12 cellular contexts compared by ENCODE assay signal in the genomic region with DNA sequence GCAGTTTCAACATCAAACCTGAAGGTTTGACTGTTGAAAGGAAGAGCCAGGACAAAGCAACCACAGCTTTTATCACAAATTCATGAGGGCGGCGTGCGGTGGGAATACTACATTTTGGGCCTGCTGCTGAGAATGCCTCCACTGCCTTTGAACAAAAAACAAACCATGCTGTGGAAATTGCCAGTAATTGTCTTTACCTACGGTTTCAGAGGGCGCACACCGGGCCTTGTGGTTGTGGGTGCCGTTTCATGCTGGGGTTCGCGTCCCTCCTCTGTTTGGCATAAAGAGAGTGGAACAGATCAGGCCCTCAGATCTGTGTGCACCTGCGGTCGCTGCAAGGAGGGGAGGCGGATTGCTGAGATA. TPM values are rescaled to one million over a fixed set of nuclear protein-coding genes. Genes with fewer than 3 reads are reported as not detected.
DNase-seq lines count a peak whose midpoint lies in the region; ATAC-seq and TF ChIP-seq lines count a peak whose summit lies in the region.
"Had no signal": no experiment of that assay in that cellular context is flagged by ENCODE, and none has a peak within 500 bp of the region (broad histone marks: within the 10 kb centered on the region; RNA-seq: fewer than 3 reads in every experiment).

No MANE protein-coding gene starts in this region.

- POLR2A ChIA-PET in CD8-positive, alpha-beta T cell (lab: Charles Lee) = interaction anchor here (1.2 to 2.2 kb wide), 4 partner anchors 9 to 47 kb away, joined by 7 to 15 read pairs (median 8); no protein-coding TSS in a partner anchor
- POLR2A ChIA-PET in activated CD4-positive, alpha-beta memory T cell treated with anti-CD3 and anti-CD28 coated beads for 36 hours (lab: Charles Lee) = interaction anchor here (0.7 to 1.3 kb wide), 5 partner anchors 13 to 45 kb away, joined by 3 to 8 read pairs (median 6); no protein-coding TSS in a partner anchor

- ATAC-seq in CD8-positive, alpha-beta T cell = peak; percentile 68
- ATAC-seq in HG03469 (IDR thresholded peaks at IDR 0.05; ENCODE audit: unreplicated experiment) = no peak
- ATAC-seq in GM21723 (IDR thresholded peaks at IDR 0.05; ENCODE audit: unreplicated experiment) = no peak

- DNase-seq in CD8-positive, alpha-beta T cell = peak; percentile 51 to 87 (median 78)
- DNase-seq in activated CD4-positive, alpha-beta memory T cell treated with anti-CD3 and anti-CD28 coated beads for 36 hours = peak; percentile 88
- DNase-seq in stimulated activated CD4-positive, alpha-beta T cell treated with anti-CD3 and anti-CD28 coated beads, Interleukin-4, amount 100 ng/mL, for 1 hour = peak; percentile 73
- DNase-seq in ACHN = no peak
- DNase-seq in NK-92 (lab: John Stamatoyannopoulos, UW; ENCODE audit: unreplicated experiment) = no peak
- DNase-seq: Right ventricle myocardium superior, substantia nigra had no signal

- H3K4me3 ChIP-seq in CD8-positive, alpha-beta T cell (ENCODE audit: low read depth, low read length) = peak overlapping the region; percentile 5
- H3K4me3 ChIP-seq: ascending aorta, esophagus muscularis mucosa had no signal

- H3K4me3 Mint-ChIP-seq in CD8-positive, alpha-beta T cell = peak overlapping the region; percentile 64
- H3K4me3 Mint-ChIP-seq in activated CD4-positive, alpha-beta memory T cell treated with anti-CD3 and anti-CD28 coated beads for 36 hours = peak overlapping the region; percentile 10
- peak overlapping the region; percentile 75 for H3K4me3 Mint-ChIP-seq in activated naive CD4-positive, alpha-beta T cell treated with anti-CD3 and anti-CD28 coated beads, Interleukin-2, amount 50 U/mL, for 24 hours

- H3K27me3 Mint-ChIP-seq in CD8-positive, alpha-beta T cell (ENCODE audit: low read depth) = no peaks in the 10 kb centered on the region
- peaks cover 2% of the 10 kb centered on the region for H3K27me3 Mint-ChIP-seq in activated CD4-positive, alpha-beta memory T cell treated with anti-CD3 and anti-CD28 coated beads for 36 hours
- no peaks in the 10 kb centered on the region for H3K27me3 Mint-ChIP-seq in activated naive CD4-positive, alpha-beta T cell treated with anti-CD3 and anti-CD28 coated beads, Interleukin-2, amount 50 U/mL, for 24 hours

- peak overlapping the region; percentile 89 for H3K27ac Mint-ChIP-seq in CD8-positive, alpha-beta T cell
- H3K27ac Mint-ChIP-seq in activated CD4-positive, alpha-beta memory T cell treated with anti-CD3 and anti-CD28 coated beads for 36 hours = peak overlapping the region; percentile 80
- H3K27ac Mint-ChIP-seq in activated naive CD4-positive, alpha-beta T cell treated with anti-CD3 and anti-CD28 coated beads, Interleukin-2, amount 50 U/mL, for 24 hours = peak overlapping the region; percentile 96

- CTCF ChIA-PET in CD8-positive, alpha-beta T cell (lab: Charles Lee) = interaction anchor here (1.3 to 4.1 kb wide), 3 partner anchors 29 to 46 kb away, joined by 3 to 45 read pairs (median 10); no protein-coding TSS in a partner anchor
- CTCF ChIA-PET in activated CD4-positive, alpha-beta memory T cell treated with anti-CD3 and anti-CD28 coated beads for 36 hours (lab: Charles Lee) = interaction anchor here (0.8 to 5.7 kb wide), 5 partner anchors 14 to 47 kb away, joined by 3 to 54 read pairs (median 4); no protein-coding TSS in a partner anchor

- in situ Hi-C loops in ACHN (cut with HindIII; ENCODE audit: low pct_ligation_motif_present, low pct_unique_long_range_greater_than_20kb, low sequenced_read_pairs) = no loop called here

- H3K27me3 ChIP-seq in CD8-positive, alpha-beta T cell (ENCODE audit: insufficient read depth, low read length) = no peaks in the 10 kb centered on the region
- H3K27me3 ChIP-seq: ascending aorta, esophagus muscularis mucosa had no signal

- H3K9me3 Mint-ChIP-seq in CD8-positive, alpha-beta T cell = no peaks in the 10 kb centered on the region
- H3K9me3 Mint-ChIP-seq in activated CD4-positive, alpha-beta memory T cell treated with anti-CD3 and anti-CD28 coated beads for 36 hours = no peaks in the 10 kb centered on the region
- no peaks in the 10 kb centered on the region for H3K9me3 Mint-ChIP-seq in activated naive CD4-positive, alpha-beta T cell treated with anti-CD3 and anti-CD28 coated beads, Interleukin-2, amount 50 U/mL, for 24 hours

- H3K36me3 Mint-ChIP-seq in CD8-positive, alpha-beta T cell = no peaks in the 10 kb centered on the region
- H3K36me3 Mint-ChIP-seq in activated CD4-positive, alpha-beta memory T cell treated with anti-CD3 and anti-CD28 coated beads for 36 hours = peaks cover 3% of the 10 kb centered on the region
- no peaks in the 10 kb centered on the region for H3K36me3 Mint-ChIP-seq in activated naive CD4-positive, alpha-beta T cell treated with anti-CD3 and anti-CD28 coated beads, Interleukin-2, amount 50 U/mL, for 24 hours

- H3K9me3 ChIP-seq in CD8-positive, alpha-beta T cell (ENCODE audit: low read length) = no peaks in the 10 kb centered on the region
- H3K9me3 ChIP-seq: ascending aorta, esophagus muscularis mucosa had no signal

- intact Hi-C loops in CD8-positive, alpha-beta T cell (cut with DNase I, micrococcal nuclease) = loop anchor here (1.0 to 2.0 kb wide), 5 partner anchors 14 to 48 kb away; a partner anchor contains a TSS
- intact Hi-C loops in activated CD4-positive, alpha-beta memory T cell treated with anti-CD3 and anti-CD28 coated beads for 36 hours (cut with micrococcal nuclease) = loop anchor here (1.0 kb wide), 4 partner anchors 8 to 51 kb away; no protein-coding TSS in a partner anchor

- peaks cover 85% of the 10 kb centered on the region for H3K4me1 Mint-ChIP-seq in CD8-positive, alpha-beta T cell (ENCODE audit: low read depth)
- H3K4me1 Mint-ChIP-seq in activated CD4-positive, alpha-beta memory T cell treated with anti-CD3 and anti-CD28 coated beads for 36 hours (ENCODE audit: low read depth) = peaks cover 75% of the 10 kb centered on the region
- H3K4me1 Mint-ChIP-seq in activated naive CD4-positive, alpha-beta T cell treated with anti-CD3 and anti-CD28 coated beads, Interleukin-2, amount 50 U/mL, for 24 hours = peaks cover 84% of the 10 kb centered on the region

- H3K36me3 ChIP-seq in CD8-positive, alpha-beta T cell (ENCODE audit: insufficient read depth, low read length) = no peaks in the 10 kb centered on the region
- H3K36me3 ChIP-seq: ascending aorta, esophagus muscularis mucosa had no signal

- TF ChIP-seq CTCF in CD8-positive, alpha-beta T cell (IDR thresholded peaks at IDR 0.05) = no peak

- H3K4me1 ChIP-seq in CD8-positive, alpha-beta T cell (ENCODE audit: insufficient read depth, low read length) = peaks cover 87% of the 10 kb centered on the region
- H3K4me1 ChIP-seq: ascending aorta, esophagus muscularis mucosa had no signal

- peak overlapping the region; percentile 28 for H3K27ac ChIP-seq in CD8-positive, alpha-beta T cell (ENCODE audit: low read depth, low read length)
- H3K27ac ChIP-seq: ascending aorta, esophagus muscularis mucosa had no signal

RNA-seq across cellular contexts. Expression of a gene that starts 27.6 kb away (rescaled TPM):
- total RNA-seq in CD8-positive, alpha-beta T cell = 100 to 1,000 TPM; 517 to 538 TPM
- 10 to 100 TPM; 59.3 to 65.6 TPM for total RNA-seq in activated CD4-positive, alpha-beta memory T cell treated with anti-CD3 and anti-CD28 coated beads for 36 hours

Comparison
In these comparisons a context has a peak if more than half of its experiments do, and no peak if none do; other contexts are left out.
1. DNase-seq: peak in CD8-positive, alpha-beta T cell (7 of 7), activated CD4-positive, alpha-beta memory T cell treated with anti-CD3 and anti-CD28 coated beads for 36 hours (single experiment) and stimulated activated CD4-positive, alpha-beta T cell treated with anti-CD3 and anti-CD28 coated beads, Interleukin-4, amount 100 ng/mL, for 1 hour (single experiment); none in ACHN (single experiment) and NK-92 (single experiment).
2. H3K4me3 Mint-ChIP-seq: peak in every context shown above with its lines; median percentile 75 in activated naive CD4-positive, alpha-beta T cell treated with anti-CD3 and anti-CD28 coated beads, Interleukin-2, amount 50 U/mL, for 24 hours; 64 in CD8-positive, alpha-beta T cell; 10 in activated CD4-positive, alpha-beta memory T cell treated with anti-CD3 and anti-CD28 coated beads for 36 hours.
3. RNA of a gene that starts 27.6 kb away (total RNA-seq): 517 to 538 TPM in CD8-positive, alpha-beta T cell; 59.3 to 65.6 TPM in activated CD4-positive, alpha-beta memory T cell treated with anti-CD3 and anti-CD28 coated beads for 36 hours; every median in the first group is over 4 times any median in the second.
4. Peak in every context shown above with its lines, with median percentiles within 50 percentile points of each other: H3K27ac Mint-ChIP-seq.